Comparison of ENCODE assay signal across 8 cellular contexts in the genomic region with DNA sequence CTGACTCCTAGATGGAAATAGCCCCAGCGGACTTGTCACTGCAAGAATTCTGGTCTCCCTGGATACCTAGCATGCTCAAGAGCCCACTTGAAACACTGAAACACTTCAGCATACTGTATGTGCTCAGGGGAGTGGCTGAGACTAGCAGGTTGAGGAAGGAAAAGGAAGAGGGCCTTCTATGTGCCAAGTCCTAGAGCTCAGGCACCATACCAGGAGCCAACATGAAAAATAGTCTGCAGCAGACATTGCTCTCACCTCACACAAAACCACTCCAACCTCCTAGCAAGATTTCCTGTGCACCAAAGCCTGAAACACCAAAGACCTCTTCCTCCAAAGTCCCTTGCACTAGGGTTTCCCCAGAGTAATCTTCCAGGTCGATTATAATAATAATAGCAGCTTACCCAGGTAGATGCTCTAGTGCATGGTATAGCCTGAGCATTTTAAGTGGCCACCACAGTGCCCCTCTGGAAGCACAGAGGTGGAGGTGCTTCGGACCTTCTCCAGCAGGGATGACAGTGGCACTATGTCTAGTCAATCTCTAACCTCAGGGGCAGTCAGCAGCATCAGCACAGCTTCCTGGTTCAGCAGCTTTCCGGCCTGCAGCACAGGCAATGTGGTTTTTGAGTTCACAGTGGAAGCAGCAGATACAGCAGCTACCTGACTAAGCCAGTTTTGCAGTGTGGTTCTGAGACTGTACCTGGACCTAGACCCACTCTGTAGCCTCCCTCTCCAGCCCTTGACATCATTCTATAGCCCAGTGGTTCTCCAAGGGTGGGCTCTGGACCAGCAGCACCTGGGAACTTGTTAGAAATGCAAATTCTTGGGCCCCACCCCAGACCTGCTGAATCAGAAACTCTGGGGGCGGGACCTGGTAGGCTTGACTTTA. TPM values are rescaled to one million over a fixed set of nuclear protein-coding genes. Genes with fewer than 3 reads are reported as not detected.
DNase-seq lines count a peak whose midpoint lies in the region; ATAC-seq lines count a peak whose summit lies in the region.

No MANE protein-coding gene starts in this region.

- peaks cover 90% of the 10 kb centered on the region for H3K4me1 Mint-ChIP-seq in activated T-helper 1 cell treated with anti-CD3 and anti-CD28 coated beads, Interleukin-12 subunit alpha, Interleukin-12 subunit beta, Interleukin-2, Interleukin-4 antibody, amounts not matched to agents 30 ng/mL and 10 ng/mL and 1 ng/mL, durations not matched to agents 14 hours and 24 hours and 36 hours (ENCODE audit: low read depth)

- H3K9me3 Mint-ChIP-seq in activated T-helper 1 cell treated with anti-CD3 and anti-CD28 coated beads, Interleukin-12 subunit alpha, Interleukin-12 subunit beta, Interleukin-2, Interleukin-4 antibody, amounts not matched to agents 30 ng/mL and 10 ng/mL and 1 ng/mL, durations not matched to agents 14 hours and 24 hours and 36 hours: peaks cover 4% of the 10 kb centered on the region

- H3K27ac Mint-ChIP-seq in activated T-helper 1 cell treated with anti-CD3 and anti-CD28 coated beads, Interleukin-12 subunit alpha, Interleukin-12 subunit beta, Interleukin-2, Interleukin-4 antibody, amounts not matched to agents 30 ng/mL and 10 ng/mL and 1 ng/mL, durations not matched to agents 14 hours and 24 hours and 36 hours: peak overlapping the region; percentile 97

- peak overlapping the region; percentile 85 for H3K4me3 Mint-ChIP-seq in activated T-helper 1 cell treated with anti-CD3 and anti-CD28 coated beads, Interleukin-12 subunit alpha, Interleukin-12 subunit beta, Interleukin-2, Interleukin-4 antibody, amounts not matched to agents 30 ng/mL and 10 ng/mL and 1 ng/mL, durations not matched to agents 14 hours and 24 hours and 36 hours

- peak; percentile 53 for ATAC-seq in HG03039 (IDR thresholded peaks at IDR 0.05; ENCODE audit: unreplicated experiment)

- intact Hi-C loops in activated T-helper 1 cell treated with anti-CD3 and anti-CD28 coated beads, Interleukin-12 subunit alpha, Interleukin-12 subunit beta, Interleukin-2, Interleukin-4 antibody, amounts not matched to agents 30 ng/mL and 10 ng/mL and 1 ng/mL, durations not matched to agents 14 hours and 24 hours and 36 hours (cut with micrococcal nuclease): loop anchor here (1.0 to 10.0 kb wide), 10 partner anchors 10 to 782 kb away; partner anchors contain the start of gene SLC7A1

- peak; percentile 6 to 86 (median 60) for DNase-seq in NCI-H1417 (lab: John Stamatoyannopoulos, UW)
- DNase-seq in NCI-H1417 treated with DMSO at 0.1 percent for 48 hours (lab: John Stamatoyannopoulos, UW): no peak
- peak; percentile 62 to 83 for DNase-seq in NOMO-1 (lab: John Stamatoyannopoulos, UW; ENCODE audit: unreplicated experiment in 2 of 2)
- DNase-seq in activated T-helper 1 cell treated with anti-CD3 and anti-CD28 coated beads, Interleukin-12 subunit alpha, Interleukin-12 subunit beta, Interleukin-2, Interleukin-4 antibody, amounts not matched to agents 30 ng/mL and 10 ng/mL and 1 ng/mL, durations not matched to agents 14 hours and 24 hours and 36 hours (ENCODE audit: low spot score): peak; percentile 71
- DNase-seq in stimulated activated CD4-positive, alpha-beta T cell treated with anti-CD3 and anti-CD28 coated beads, Interleukin-12 subunit alpha, Interleukin-12 subunit beta, amount 100 ng/mL, for 48 hours (ENCODE audit: low read depth in 2 of 3, low spot score in 1 of 3): peak in 2 of 3 donors; percentile 37 to 45
- no peak for DNase-seq in DMS114 treated with DMSO at 0.1 percent for 48 hours (lab: John Stamatoyannopoulos, UW; ENCODE audit: unreplicated experiment)
- no peak for DNase-seq in COLO829 (ENCODE audit: low spot score)

- peaks cover 8% of the 10 kb centered on the region for H3K36me3 Mint-ChIP-seq in activated T-helper 1 cell treated with anti-CD3 and anti-CD28 coated beads, Interleukin-12 subunit alpha, Interleukin-12 subunit beta, Interleukin-2, Interleukin-4 antibody, amounts not matched to agents 30 ng/mL and 10 ng/mL and 1 ng/mL, durations not matched to agents 14 hours and 24 hours and 36 hours (ENCODE audit: low read depth)

- H3K27me3 Mint-ChIP-seq in activated T-helper 1 cell treated with anti-CD3 and anti-CD28 coated beads, Interleukin-12 subunit alpha, Interleukin-12 subunit beta, Interleukin-2, Interleukin-4 antibody, amounts not matched to agents 30 ng/mL and 10 ng/mL and 1 ng/mL, durations not matched to agents 14 hours and 24 hours and 36 hours (ENCODE audit: insufficient read depth): no peaks in the 10 kb centered on the region

RNA-seq across cellular contexts. Expression of gene UBE2L5, which starts 45.6 kb away (rescaled TPM):
- not detected in 2 replicates for total RNA-seq in activated T-helper 1 cell treated with anti-CD3 and anti-CD28 coated beads, Interleukin-12 subunit alpha, Interleukin-12 subunit beta, Interleukin-2, Interleukin-4 antibody, amounts not matched to agents 30 ng/mL and 10 ng/mL and 1 ng/mL, durations not matched to agents 14 hours and 24 hours and 36 hours

Comparison
In these comparisons a context has a peak if more than half of its experiments do, and no peak if none do; other contexts are left out.
1. DNase-seq: peak in NCI-H1417 (3 of 3), NOMO-1 (2 of 2), activated T-helper 1 cell treated with anti-CD3 and anti-CD28 coated beads, Interleukin-12 subunit alpha, Interleukin-12 subunit beta, Interleukin-2, Interleukin-4 antibody, amounts not matched to agents 30 ng/mL and 10 ng/mL and 1 ng/mL, durations not matched to agents 14 hours and 24 hours and 36 hours (single experiment) and stimulated activated CD4-positive, alpha-beta T cell treated with anti-CD3 and anti-CD28 coated beads, Interleukin-12 subunit alpha, Interleukin-12 subunit beta, amount 100 ng/mL, for 48 hours (2 of 3); none in NCI-H1417 treated with DMSO at 0.1 percent for 48 hours (single experiment), DMS114 treated with DMSO at 0.1 percent for 48 hours (single experiment) and COLO829 (single experiment).